ENCODE assay signal across 17 cellular contexts in genomic region chr7:21690717-21691116, GRCh38.
DNase-seq lines count a peak whose midpoint lies in the region; ATAC-seq and TF ChIP-seq lines count a peak whose summit lies in the region.
"Had no signal": no experiment of that assay in that cellular context is flagged by ENCODE, and none has a peak within 500 bp of the region (broad histone marks: within the 10 kb centered on the region; RNA-seq: fewer than 3 reads in every experiment).

No MANE protein-coding gene starts in this region.

- no peaks in the 10 kb centered on the region for H3K36me3 ChIP-seq in GM06990 (ENCODE audit: control insufficient read depth, insufficient read depth, low read length)
- H3K36me3 ChIP-seq in RWPE2 (ENCODE audit: low read depth) = no peaks in the 10 kb centered on the region
- H3K36me3 ChIP-seq: BLaER1, stomach had no signal

- H3K27me3 ChIP-seq in GM06990 (replicated peaks; ENCODE audit: control insufficient read depth, insufficient read depth, low read length) (no peaks in the 10 kb centered on the region), RWPE2 (ENCODE audit: insufficient read depth, poor library complexity, severe bottlenecking) (no peaks in the 10 kb centered on the region), foreskin keratinocyte (peaks cover 2% of the 10 kb centered on the region)
- H3K27me3 ChIP-seq: BLaER1, stomach had no signal

- H3K27ac ChIP-seq in RWPE2 (ENCODE audit: poor library complexity, severe bottlenecking) (no peak overlapping the region), foreskin keratinocyte (no peak overlapping the region)
- H3K27ac ChIP-seq: BLaER1, HL-60, stomach had no signal

- DNase-seq in Ammon's horn (ENCODE audit: low spot score) (peak; percentile 40), GM06990 (ENCODE audit: extremely low read depth, insufficient read length) (no peak), RWPE2 (ENCODE audit: low spot score) (no peak), foreskin keratinocyte (no peak), AML-193 (lab: John Stamatoyannopoulos, UW) (no peak)
- DNase-seq: activated CD4-positive, alpha-beta T cell treated with anti-CD3 and anti-CD28 coated beads for 4 hours; activated T-cell treated with anti-CD3 and anti-CD28 coated beads, Interleukin-2, amount 50 U/mL, for 4 hours; mucosa of descending colon; NCI-H748 treated with DMSO at 0.1 percent for 48 hours; SHP77 treated with DMSO at 0.1 percent for 48 hours; stomach; T1000 had no signal

- H3K4me3 ChIP-seq in GM06990 (replicated peaks; ENCODE audit: low read depth, low read length) (no peak overlapping the region), RWPE2 (ENCODE audit: severe bottlenecking) (no peak overlapping the region)
- H3K4me3 ChIP-seq: BLaER1, mucosa of descending colon, stomach had no signal

- TF ChIP-seq CTCF in GM06990 (IDR thresholded peaks at IDR 0.05; ENCODE audit: insufficient read depth, low read length, poor library complexity, severe bottlenecking) = peak; percentile 17
- TF ChIP-seq CTCF in RWPE2 (IDR thresholded peaks at IDR 0.05; ENCODE audit: poor library complexity, severe bottlenecking) = peak; percentile 36
- peak; percentile 28 for TF ChIP-seq CTCF in foreskin keratinocyte (conservative IDR thresholded peaks at IDR 0.05)

- no peaks in the 10 kb centered on the region for H3K9me3 ChIP-seq in RWPE2 (ENCODE audit: severe bottlenecking)
- H3K9me3 ChIP-seq: BLaER1, mucosa of descending colon, stomach had no signal

- ATAC-seq in RWPE2 (ENCODE audit: low read depth) (no peak), foreskin keratinocyte (no peak), GM19452 (IDR thresholded peaks at IDR 0.05; ENCODE audit: unreplicated experiment) (no peak), HG02973 (IDR thresholded peaks at IDR 0.05; ENCODE audit: unreplicated experiment) (no peak), HG02642 (IDR thresholded peaks at IDR 0.05; ENCODE audit: poor library complexity, unreplicated experiment) (no peak)
- ATAC-seq: activated T-cell treated with anti-CD3 and anti-CD28 coated beads, Interleukin-2, amount 50 U/mL, for 4 hours had no signal

- no peaks in the 10 kb centered on the region for H3K4me1 ChIP-seq in RWPE2 (ENCODE audit: insufficient read depth, poor library complexity, severe bottlenecking)
- no peaks in the 10 kb centered on the region for H3K4me1 ChIP-seq in foreskin keratinocyte
- H3K4me1 ChIP-seq: BLaER1, stomach had no signal
